Comparison of ENCODE assay signal across 1 cellular context in the genomic region with DNA sequence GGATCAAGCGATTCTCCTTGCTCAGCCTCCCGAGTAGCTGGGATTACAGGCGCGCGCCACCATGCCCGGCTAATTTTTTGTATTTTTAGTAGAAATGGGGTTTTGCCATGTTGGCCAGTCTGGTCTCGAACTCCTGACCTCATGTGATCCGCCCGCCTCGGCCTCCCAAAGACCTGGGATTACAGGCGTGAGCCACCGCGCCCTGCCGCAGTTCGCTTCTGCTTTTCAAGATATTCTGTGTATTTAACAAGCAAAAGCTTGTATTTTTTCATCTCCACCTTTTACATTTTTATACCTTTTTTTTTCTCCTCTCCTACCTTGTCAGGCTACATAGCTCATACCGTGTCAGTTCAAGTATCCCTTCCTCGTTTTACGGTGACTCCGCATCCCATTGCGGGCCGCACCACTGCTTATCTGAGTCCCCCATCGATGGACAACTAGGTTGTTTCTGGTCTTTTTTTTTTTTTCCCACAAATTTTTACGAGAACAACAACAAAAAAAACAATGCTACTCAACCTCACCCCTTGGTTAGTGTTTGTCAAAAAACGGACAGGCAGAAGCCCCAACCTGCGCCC.
A peak's percentile ranks its signal among the peaks of the same experiment; 100 is the strongest.
TF ChIP-seq lines count a peak whose summit lies in the region.

No MANE protein-coding gene starts in this region.

TF ChIP-seq in HEK293T, 16 proteins besides CTCF, POLR2A, EP300 and RAD21:
- peak; percentile 92 for TF ChIP-seq ZNF384 (IDR thresholded peaks at IDR 0.05)
